In the genomic region with DNA sequence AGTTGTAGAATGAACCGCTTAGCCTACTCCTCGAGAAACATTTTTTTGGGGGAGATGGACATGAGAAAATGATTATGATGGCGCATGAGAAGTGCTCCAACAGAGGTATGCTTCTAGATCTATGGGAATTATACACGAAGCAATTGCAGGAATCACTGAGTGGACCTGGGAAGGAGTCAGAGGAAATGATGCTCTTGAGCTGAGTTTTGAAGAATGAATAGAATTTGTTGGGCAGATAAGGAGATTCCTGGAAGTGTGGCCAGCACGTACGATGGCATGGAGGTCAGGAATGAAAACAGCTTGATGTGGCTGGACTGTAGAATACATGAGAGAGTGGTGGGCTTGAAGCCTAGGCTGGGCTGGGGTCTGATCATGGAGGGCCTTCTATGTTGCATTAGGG, we compare ENCODE assay signal across 18 cellular contexts. TPM values are rescaled to one million over a fixed set of nuclear protein-coding genes. Genes with fewer than 3 reads are reported as not detected.
A peak's percentile ranks its signal among the peaks of the same experiment; 100 is the strongest.
DNase-seq lines count a peak whose midpoint lies in the region; ATAC-seq and TF ChIP-seq lines count a peak whose summit lies in the region.
"Had no signal": no experiment of that assay in that cellular context is flagged by ENCODE, and none has a peak within 500 bp of the region (broad histone marks: within the 10 kb centered on the region; RNA-seq: fewer than 3 reads in every experiment).

No MANE protein-coding gene starts in this region.

- H4K5ac ChIP-seq in IMR-90 (ENCODE audit: low read depth, low read length) = peak overlapping the region; percentile 70

- peak overlapping the region; percentile 31; the same call in 1 of the 2 replicates for H3K9ac ChIP-seq in IMR-90 (ENCODE audit: low read depth, low read length)

- DNase-seq in AG20443 (ENCODE audit: low spot score) (peak; percentile 47), IMR-90 (peak; percentile 86), dedifferentiated amniotic fluid mesenchymal stem cell (ENCODE audit: extremely low spot score) (peak; percentile 20), osteoblast (ENCODE audit: insufficient read length, low spot score, missing footprints) (no peak), SIG-M5 (lab: John Stamatoyannopoulos, UW) (no peak), transverse colon (no peak)
- DNase-seq: activated CD4-positive, CD25-positive, alpha-beta regulatory T cell treated with anti-CD3 and anti-CD28 coated beads, Interleukin-2, amount 50 U/mL, for 72 hours; activated CD8-positive, alpha-beta memory T cell treated with anti-CD3 and anti-CD28 coated beads, Interleukin-2, amount 10 ng/mL, durations not matched to agents 7 days and 5 days; adrenal gland; HFFc6; lower lobe of right lung; NCI-H1092 treated with DMSO at 0.1 percent for 48 hours; stimulated activated CD8-positive, alpha-beta memory T cell treated with anti-CD3 and anti-CD28 coated beads, Interleukin-4, amount 100 ng/mL, for 48 hours; T1000 had no signal

- H3K4ac ChIP-seq in IMR-90 (ENCODE audit: low read depth, low read length) = peak overlapping the region; percentile 95

- no peak for TF ChIP-seq RAD21 in IMR-90 (IDR thresholded peaks at IDR 0.05; ENCODE audit: low read length)

- dilution Hi-C loops in IMR-90 (cut with HindIII; ENCODE audit: low sequenced_read_pairs, unreplicated experiment) = no loop called here

- H3K56ac ChIP-seq in IMR-90 (ENCODE audit: extremely low read depth, insufficient read depth, low read length) = 0 out of 2 replicates have a peak overlapping the region, but pooled peaks have one; percentile 30

- POLR2A ChIA-PET in IMR-90 (lab: Charles Lee; ENCODE audit: unreplicated experiment) = no interaction called here

- H3K36me3 ChIP-seq in IMR-90 (ENCODE audit: control insufficient read depth, insufficient read depth, low read length) (peaks cover 17% of the 10 kb centered on the region; the same call in 1 of the 2 replicates), osteoblast (ENCODE audit: insufficient read depth, low read length) (no peaks in the 10 kb centered on the region), gastroesophageal sphincter (peaks cover 0 to 8% of the 10 kb centered on the region in 2 donors), transverse colon (no peaks in the 10 kb centered on the region)
- H3K36me3 ChIP-seq: adrenal gland, lower lobe of right lung had no signal

- ATAC-seq in IMR-90 (ENCODE audit: low read depth) (peak; percentile 7), gastroesophageal sphincter (no peak), HG03439 (IDR thresholded peaks at IDR 0.05; ENCODE audit: unreplicated experiment) (no peak)
- ATAC-seq: activated CD8-positive, alpha-beta memory T cell treated with anti-CD3 and anti-CD28 coated beads, Interleukin-2, amount 10 ng/mL, durations not matched to agents 7 days and 5 days; lower lobe of right lung had no signal

- CTCF ChIA-PET in IMR-90 (lab: Yijun Ruan, JAX) = interaction anchor here (1.0 kb wide), 1 partner anchor 347 kb away, joined by 3 read pairs; no protein-coding TSS in a partner anchor

- in situ Hi-C loops in IMR-90 (cut with MboI; ENCODE audit: low sequenced_read_pairs) = no loop called here
- in situ Hi-C loops in transverse colon (cut with MboI; ENCODE audit: low pct_ligation_motif_present in 1 of 4, low pct_unique_long_range_greater_than_20kb in 1 of 4, low sequenced_read_pairs in 3 of 4) = no loop called here

- peak overlapping the region; percentile 79; the same call in 2 of the 3 replicates for H2BK15ac ChIP-seq in IMR-90 (ENCODE audit: low read depth, low read length)

- peak overlapping the region; percentile 84 to 93; a peak in 3 of 4 replicates for H4K8ac ChIP-seq in IMR-90 (ENCODE audit: low read depth in 2 of 2, low read length in 2 of 2)

- H3K9me3 ChIP-seq in IMR-90 (ENCODE audit: control insufficient read depth, insufficient read depth, low read length) (0 out of 2 replicates have a peak, but pooled peaks cover 2% of the 10 kb centered on the region), osteoblast (ENCODE audit: low read depth, low read length) (no peaks in the 10 kb centered on the region), gastroesophageal sphincter (no peaks in the 10 kb centered on the region), transverse colon (no peaks in the 10 kb centered on the region)
- H3K9me3 ChIP-seq: adrenal gland, lower lobe of right lung had no signal

- H2AK9ac ChIP-seq in IMR-90 (replicated peaks; ENCODE audit: low read depth, low read length, poor library complexity) = no peak overlapping the region

- H4K91ac ChIP-seq in IMR-90 (ENCODE audit: insufficient read depth, low read depth, low read length) = peak overlapping the region; percentile 96

- peak overlapping the region; percentile 82 for H3K14ac ChIP-seq in IMR-90 (replicated peaks; ENCODE audit: low read depth, low read length)

- H3K18ac ChIP-seq in IMR-90 (ENCODE audit: low read depth, low read length) = peak overlapping the region; percentile 75

- H3K4me1 ChIP-seq in IMR-90 (ENCODE audit: control insufficient read depth, insufficient read depth, low read length) (peaks cover 41% of the 10 kb centered on the region), osteoblast (ENCODE audit: insufficient read depth, low read length) (peaks cover 41% of the 10 kb centered on the region), gastroesophageal sphincter (peaks cover 0 to 36% (median 28%) of the 10 kb centered on the region in 3 donors), transverse colon (peaks cover 5 to 18% (median 17%) of the 10 kb centered on the region in 4 donors)

- H3K4me3 ChIP-seq in IMR-90 (ENCODE audit: insufficient read depth, low read depth, low read length) (no peak overlapping the region), osteoblast (ENCODE audit: insufficient read depth, low read length) (no peak overlapping the region), gastroesophageal sphincter (no peak overlapping the region), transverse colon (no peak overlapping the region)
- H3K4me3 ChIP-seq: adrenal gland, lower lobe of right lung, skin epidermis had no signal

- H2BK5ac ChIP-seq in IMR-90 (ENCODE audit: low read depth, low read length, poor library complexity, severe bottlenecking) = peak overlapping the region; percentile 93

- peak overlapping the region; percentile 98 for H2BK120ac ChIP-seq in IMR-90 (ENCODE audit: low read depth, low read length)

- peak overlapping the region; percentile 97 for H2BK20ac ChIP-seq in IMR-90 (ENCODE audit: low read depth, low read length)

- no peak for TF ChIP-seq CTCF in IMR-90 (conservative IDR thresholded peaks at IDR 0.05; ENCODE audit: low read depth, low read length)
- TF ChIP-seq CTCF in osteoblast (IDR thresholded peaks at IDR 0.05; ENCODE audit: extremely low read depth, low read depth, low read length) = no peak
- no peak for TF ChIP-seq CTCF in gastroesophageal sphincter (IDR thresholded peaks at IDR 0.05)
- no peak for TF ChIP-seq CTCF in transverse colon (IDR thresholded peaks at IDR 0.05)

- BruUV-seq in IMR-90 (replicated peaks; lab: Mats Ljungman, UMichigan) = no TSS peak

- H2AK5ac ChIP-seq in IMR-90 (ENCODE audit: low read depth, low read length) = peak overlapping the region; percentile 76

- peaks cover 0 to 3% of the 10 kb centered on the region in 2 experiments; a peak in 1 of 4 replicates for H3K79me1 ChIP-seq in IMR-90 (ENCODE audit: low read depth in 1 of 2, low read length in 2 of 2)

- no peak for TF ChIP-seq EP300 in gastroesophageal sphincter (IDR thresholded peaks at IDR 0.05)
- no peak for TF ChIP-seq EP300 in transverse colon (IDR thresholded peaks at IDR 0.05; ENCODE audit: low read depth)

- H3K27me3 ChIP-seq in IMR-90 (ENCODE audit: control insufficient read depth, insufficient read depth, low read length) (no peaks in the 10 kb centered on the region), osteoblast (ENCODE audit: insufficient read depth, low read length) (no peaks in the 10 kb centered on the region), gastroesophageal sphincter (no peaks in the 10 kb centered on the region), transverse colon (no peaks in the 10 kb centered on the region)
- H3K27me3 ChIP-seq: adrenal gland had no signal

- H4K20me1 ChIP-seq in IMR-90 (ENCODE audit: insufficient read depth, low read length) (no peaks in the 10 kb centered on the region), osteoblast (ENCODE audit: insufficient read depth, low read length) (no peaks in the 10 kb centered on the region)

- H2AFZ ChIP-seq in IMR-90 (replicated peaks; ENCODE audit: low read length, poor library complexity) (peak overlapping the region; percentile 13), osteoblast (ENCODE audit: low read length) (no peak overlapping the region)

- H3K79me2 ChIP-seq in osteoblast (ENCODE audit: insufficient read depth, low read length) = no peaks in the 10 kb centered on the region

- H3K23ac ChIP-seq in IMR-90 (ENCODE audit: low read depth, low read length) = peak overlapping the region; percentile 55

- H3K27ac ChIP-seq in IMR-90 (ENCODE audit: insufficient read depth, low read length) = peak overlapping the region; percentile 67; the same call in 1 of the 2 replicates
- H3K27ac ChIP-seq in osteoblast (ENCODE audit: low read depth, low read length) = peak overlapping the region; percentile 83
- H3K27ac ChIP-seq in gastroesophageal sphincter = no peak overlapping the region
- H3K27ac ChIP-seq in transverse colon = no peak overlapping the region
- H3K27ac ChIP-seq: C4-2B, skin epidermis had no signal

- TF ChIP-seq POLR2A in IMR-90 (IDR thresholded peaks at IDR 0.05; ENCODE audit: low read depth, low read length) (no peak), gastroesophageal sphincter (IDR thresholded peaks at IDR 0.05) (no peak), transverse colon (IDR thresholded peaks at IDR 0.05) (no peak)

- intact Hi-C loops in IMR-90 (cut with micrococcal nuclease) = no loop called here
- intact Hi-C loops in transverse colon (cut with DNase I; ENCODE audit: low total_unique reads) = no loop called here

- peaks cover 29% of the 10 kb centered on the region for H3K9me1 ChIP-seq in IMR-90 (ENCODE audit: insufficient read depth, low read length)

- WGBS in IMR-90 (ENCODE audit: extremely low coverage in 2 of 2, insufficient read length in 1 of 2), 2 experiments = 56% methylated on average over 6 of the region's 6 CpGs; no CpG with 5 or more reads in 1 of the 2 experiments
- WGBS in gastroesophageal sphincter (ENCODE audit: low coverage in 1 of 2), 2 donors = 74 to 84% methylated on average over 4 to 6 of the region's 6 CpGs
- whole genome bisulfite sequencing in transverse colon (ENCODE audit: low coverage in 1 of 2), 2 donors = 89 to 100% methylated on average over 4 to 6 of the region's 6 CpGs

- H3K4me2 ChIP-seq in IMR-90 (ENCODE audit: low read depth, low read length) (no peak overlapping the region; the same call in 1 of the 2 replicates), osteoblast (ENCODE audit: insufficient read depth, low read length) (peak overlapping the region; percentile 11)

RNA-seq across cellular contexts. Expression of a gene that starts 31.7 kb away (rescaled TPM):
- total RNA-seq in IMR-90 (2012; rRNA removed) (3.0 and 3.1 TPM in 2 replicates), osteoblast (2.1 and 4.3 TPM in 2 replicates), gastroesophageal sphincter (10 to 100 TPM in 1 of 4 donors, 1 to 10 TPM in 3; 8.4 to 11.8 (median 9.5) TPM), transverse colon (1 to 10 TPM; 1.6 to 8.2 (median 2.4) TPM)
- 4.7 and 5.0 TPM in 2 replicates for polyA plus RNA-seq in IMR-90 (2012; rRNA removed)
- polyA plus RNA-seq in IMR-90 (2012; cell fraction: cytosol; rRNA removed) = 3.3 and 6.1 TPM in 2 replicates
- polyA plus RNA-seq in IMR-90 (2012; cell fraction: nucleus; rRNA removed; ENCODE audit: low replicate concordance) = 9.5 and 11.7 TPM in 2 replicates
- total RNA-seq: activated CD8-positive, alpha-beta memory T cell treated with anti-CD3 and anti-CD28 coated beads, Interleukin-2, amount 10 ng/mL, durations not matched to agents 7 days and 5 days had no signal

RNA-seq across cellular contexts. Expression of a gene that starts 51.8 kb away (rescaled TPM):
- total RNA-seq in IMR-90 (2012; rRNA removed) = under 0.01 TPM in 2 replicates
- polyA plus RNA-seq in IMR-90 (2012; rRNA removed) = 0.39 and 0.60 TPM in 2 replicates
- polyA plus RNA-seq in IMR-90 (2012; cell fraction: cytosol; rRNA removed) = 0.30 and 1.3 TPM in 2 replicates
- 0.39 and 0.83 TPM in 2 replicates for polyA plus RNA-seq in IMR-90 (2012; cell fraction: nucleus; rRNA removed; ENCODE audit: low replicate concordance)
- total RNA-seq in osteoblast = under 0.01 TPM in 1 of 2 replicates, not detected in the other
- 10 to 100 TPM in 3 of 4 donors, 1 to 10 TPM in 1; 10.0 to 45.6 (median 34.0) TPM for total RNA-seq in gastroesophageal sphincter
- under 1 TPM in 3 of 4 donors, not detected in 1; 0.27 to 1.00 (median 0.95) TPM for total RNA-seq in transverse colon
- total RNA-seq: activated CD8-positive, alpha-beta memory T cell treated with anti-CD3 and anti-CD28 coated beads, Interleukin-2, amount 10 ng/mL, durations not matched to agents 7 days and 5 days; HFFc6 had no signal

Comparison
In these comparisons a context has a peak if more than half of its experiments do, and no peak if none do; other contexts are left out.
1. DNase-seq: peak in AG20443 (single experiment), IMR-90 (single experiment) and dedifferentiated amniotic fluid mesenchymal stem cell (single experiment); none in osteoblast (single experiment), SIG-M5 (single experiment) and transverse colon (single experiment).
2. H3K27ac ChIP-seq: peak in IMR-90 (single experiment) and osteoblast (single experiment); none in gastroesophageal sphincter (0 of 4) and transverse colon (0 of 4).
3. RNA of a gene that starts 51.8 kb away (total RNA-seq): 10.0 to 45.6 TPM in gastroesophageal sphincter; 0.27 to 1.00 TPM in transverse colon, under 0.01 TPM in IMR-90 and under 0.01 TPM in osteoblast; every median in the first group is over 4 times any median in the second.